13 cellular contexts compared by ENCODE assay signal in genomic region chr18:72869786-72870185, GRCh38. TPM values are rescaled to one million over a fixed set of nuclear protein-coding genes. Genes with fewer than 3 reads are reported as not detected.
DNase-seq lines count a peak whose midpoint lies in the region; ATAC-seq, FAIRE-seq and TF ChIP-seq lines count a peak whose summit lies in the region.
"Had no signal": no experiment of that assay in that cellular context is flagged by ENCODE, and none has a peak within 500 bp of the region (broad histone marks: within the 10 kb centered on the region; RNA-seq: fewer than 3 reads in every experiment).

No MANE protein-coding gene starts in this region.

- intact Hi-C loops in activated B cell treated with CpG ODN at 0.5 μM for 24 hours (cut with micrococcal nuclease): loop anchor here (1.0 to 10.0 kb wide), 4 partner anchors 107 to 1725 kb away; partner anchors contain the start of gene ZNF407
- intact Hi-C loops in esophagus squamous epithelium (cut with DNase I): no loop called here
- intact Hi-C loops in ascending aorta (cut with DNase I): no loop called here

- H3K27me3 ChIP-seq in kidney epithelial cell (ENCODE audit: control insufficient read depth, insufficient read depth, low read length): no peaks in the 10 kb centered on the region
- peaks cover 0 to 58% (median 2%) of the 10 kb centered on the region in 4 donors for H3K27me3 ChIP-seq in esophagus squamous epithelium
- no peaks in the 10 kb centered on the region for H3K27me3 ChIP-seq in ascending aorta

- TF ChIP-seq POLR2A in esophagus squamous epithelium (IDR thresholded peaks at IDR 0.05): no peak

- no peaks in the 10 kb centered on the region for H3K36me3 Mint-ChIP-seq in activated B cell treated with CpG ODN at 0.5 μM for 24 hours (ENCODE audit: low read depth)

- H3K4me1 Mint-ChIP-seq in activated B cell treated with CpG ODN at 0.5 μM for 24 hours: peaks cover 17% of the 10 kb centered on the region

- peak overlapping the region; percentile 81 for H3K4me3 Mint-ChIP-seq in activated B cell treated with CpG ODN at 0.5 μM for 24 hours

- 15 to 19% methylated on average over 17 of the region's 17 CpGs for WGBS in esophagus squamous epithelium, 2 donors

- ATAC-seq in activated B cell treated with CpG ODN at 0.5 μM for 24 hours (ENCODE audit: low read depth): peak; percentile 55
- ATAC-seq: Panc1 had no signal

- H3K4me1 ChIP-seq in esophagus squamous epithelium (peaks cover 0 to 29% (median 6%) of the 10 kb centered on the region in 3 donors), ascending aorta (no peaks in the 10 kb centered on the region)

- FAIRE-seq in RCC 7860 (lab: Jason Lieb, UNC): no peak
- FAIRE-seq: TTC549 had no signal

- H3K36me3 ChIP-seq in kidney epithelial cell (ENCODE audit: control insufficient read depth, insufficient read depth, low read length) (no peaks in the 10 kb centered on the region), esophagus squamous epithelium (no peaks in the 10 kb centered on the region), ascending aorta (no peaks in the 10 kb centered on the region)
- H3K36me3 ChIP-seq: thoracic aorta had no signal

- H3K27ac ChIP-seq in C4-2B: peak overlapping the region; percentile 94
- H3K27ac ChIP-seq in esophagus squamous epithelium: no peak overlapping the region
- H3K27ac ChIP-seq in ascending aorta: no peak overlapping the region
- H3K27ac ChIP-seq: thoracic aorta had no signal

- H3K4me3 ChIP-seq in kidney epithelial cell (ENCODE audit: low read depth, low read length): peak overlapping the region; percentile 60
- H3K4me3 ChIP-seq in esophagus squamous epithelium: no peak overlapping the region
- no peak overlapping the region for H3K4me3 ChIP-seq in ascending aorta
- H3K4me3 ChIP-seq: thoracic aorta had no signal

- CTCF ChIA-PET in activated B cell treated with CpG ODN at 0.5 μM for 24 hours (lab: Charles Lee): interaction anchor here (1.5 kb wide), 1 partner anchor 266 kb away, joined by 6 read pairs; no protein-coding TSS in a partner anchor

- POLR2A ChIA-PET in activated B cell treated with CpG ODN at 0.5 μM for 24 hours (lab: Charles Lee): interaction anchor here (0.6 kb wide), 1 partner anchor 26 kb away, joined by 3 read pairs; no protein-coding TSS in a partner anchor

- DNase-seq in GM20000 (ENCODE audit: low spot score) (peak; percentile 42), activated B cell treated with CpG ODN at 0.5 μM for 24 hours (peak; percentile 29), kidney epithelial cell (ENCODE audit: low read depth) (no peak), esophagus squamous epithelium (lab: John Stamatoyannopoulos, UW) (no peak), ascending aorta (ENCODE audit: low spot score in 2 of 2) (no peak), RCC 7860 (ENCODE audit: low spot score) (no peak)
- DNase-seq in activated naive CD4-positive, alpha-beta T cell (lab: John Stamatoyannopoulos, UW): no peak
- DNase-seq: activated T-cell treated with anti-CD3 and anti-CD28 coated beads, Interleukin-2, amount 50 U/mL, for 1 hour; NCI-H2107 had no signal

- no peaks in the 10 kb centered on the region for H3K9me3 Mint-ChIP-seq in activated B cell treated with CpG ODN at 0.5 μM for 24 hours

- TF ChIP-seq CTCF in C4-2B (conservative IDR thresholded peaks at IDR 0.05) (no peak), GM20000 (IDR thresholded peaks at IDR 0.05; ENCODE audit: extremely low read depth, missing control alignments) (no peak), activated B cell treated with CpG ODN at 0.5 μM for 24 hours (IDR thresholded peaks at IDR 0.05) (no peak), kidney epithelial cell (IDR thresholded peaks at IDR 0.05; ENCODE audit: insufficient read depth, low read length, poor library complexity, severe bottlenecking) (no peak), esophagus squamous epithelium (IDR thresholded peaks at IDR 0.05) (no peak), ascending aorta (IDR thresholded peaks at IDR 0.05) (no peak)

- H3K9me3 ChIP-seq in esophagus squamous epithelium: no peaks in the 10 kb centered on the region
- no peaks in the 10 kb centered on the region for H3K9me3 ChIP-seq in ascending aorta
- H3K9me3 ChIP-seq: thoracic aorta had no signal

- H3K27me3 Mint-ChIP-seq in activated B cell treated with CpG ODN at 0.5 μM for 24 hours: peaks cover 8% of the 10 kb centered on the region

- H3K27ac Mint-ChIP-seq in activated B cell treated with CpG ODN at 0.5 μM for 24 hours: peak overlapping the region; percentile 74

RNA-seq across cellular contexts. Expression of gene NETO1, which starts 2.0 kb away (rescaled TPM):
- 9.1 and 10.1 TPM in 2 replicates for total RNA-seq in activated B cell treated with CpG ODN at 0.5 μM for 24 hours
- 7.1 and 7.5 TPM in 2 replicates for total RNA-seq in kidney epithelial cell
- under 1 TPM in 1 of 4 donors, not detected in 3; 0.76 TPM for total RNA-seq in esophagus squamous epithelium
- not detected for total RNA-seq in ascending aorta

Comparison
In these comparisons a context has a peak if more than half of its experiments do, and no peak if none do; other contexts are left out.
1. DNase-seq: peak in GM20000 (single experiment) and activated B cell treated with CpG ODN at 0.5 μM for 24 hours (single experiment); none in kidney epithelial cell (single experiment), esophagus squamous epithelium (single experiment), activated naive CD4-positive, alpha-beta T cell (0 of 4), ascending aorta (0 of 2) and RCC 7860 (single experiment).